1 cellular context compared by ENCODE assay signal in the genomic region with DNA sequence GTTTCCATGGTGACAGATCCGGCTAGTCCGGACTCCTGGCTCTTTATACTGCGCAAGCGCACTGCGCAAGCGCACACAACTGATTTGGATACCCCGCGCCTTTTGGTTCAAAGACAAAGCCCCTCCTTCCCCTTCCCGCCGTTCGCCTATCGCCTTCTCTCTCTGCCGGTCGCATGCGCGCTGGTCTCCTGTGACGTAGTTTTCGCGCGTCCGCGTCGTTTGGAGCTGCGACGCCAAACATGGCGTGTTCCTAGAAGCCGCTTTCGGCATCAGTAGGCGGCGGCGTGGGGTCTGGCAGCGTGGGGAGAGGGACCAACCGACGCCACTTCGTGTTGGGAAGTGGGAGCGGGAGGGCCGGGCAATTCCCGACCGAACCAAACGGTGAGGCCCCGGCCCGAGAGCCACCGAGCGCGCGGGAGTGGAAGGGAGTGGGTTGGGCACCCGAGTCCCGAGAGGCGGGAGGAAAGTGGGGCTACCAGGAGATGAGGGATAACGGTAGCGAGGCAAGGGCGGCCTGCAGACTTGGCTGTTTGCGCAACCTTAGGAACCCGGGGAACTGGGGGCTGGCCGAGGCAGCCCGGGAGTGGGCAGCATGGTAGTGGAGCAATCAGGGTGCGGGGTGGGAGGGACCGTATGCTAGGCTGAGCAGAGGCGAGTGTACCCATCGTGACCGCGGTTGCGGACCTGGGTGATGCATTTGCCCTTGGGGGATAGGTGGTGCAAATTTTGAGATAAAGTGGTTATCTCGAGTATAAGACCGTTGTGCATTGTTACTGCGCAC.
A peak's percentile ranks its signal among the peaks of the same experiment; 100 is the strongest.
TF ChIP-seq lines count a peak whose summit lies in the region.

A gene (plus strand): TSS at position 215 of the 781 bp plus-strand sequence. CDS start 24,517 bp downstream, outside the sequence.

TF ChIP-seq in K562, 482 proteins besides CTCF, POLR2A, EP300 and RAD21 (continued from another document and continues in another):
- TF ChIP-seq, protein P1, sequence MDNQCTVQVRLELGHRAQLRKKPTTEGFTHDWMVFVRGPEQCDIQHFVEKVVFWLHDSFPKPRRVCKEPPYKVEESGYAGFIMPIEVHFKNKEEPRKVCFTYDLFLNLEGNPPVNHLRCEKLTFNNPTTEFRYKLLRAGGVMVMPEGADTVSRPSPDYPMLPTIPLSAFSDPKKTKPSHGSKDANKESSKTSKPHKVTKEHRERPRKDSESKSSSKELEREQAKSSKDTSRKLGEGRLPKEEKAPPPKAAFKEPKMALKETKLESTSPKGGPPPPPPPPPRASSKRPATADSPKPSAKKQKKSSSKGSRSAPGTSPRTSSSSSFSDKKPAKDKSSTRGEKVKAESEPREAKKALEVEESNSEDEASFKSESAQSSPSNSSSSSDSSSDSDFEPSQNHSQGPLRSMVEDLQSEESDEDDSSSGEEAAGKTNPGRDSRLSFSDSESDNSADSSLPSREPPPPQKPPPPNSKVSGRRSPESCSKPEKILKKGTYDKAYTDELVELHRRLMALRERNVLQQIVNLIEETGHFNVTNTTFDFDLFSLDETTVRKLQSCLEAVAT (IDR thresholded peaks at IDR 0.05), result peak in 1 of 2 experiments; percentile 94; a peak in 2 of 4 replicates
- TF ChIP-seq ZZZ3 (IDR thresholded peaks at IDR 0.05) (no peak), CC2D1A (IDR thresholded peaks at IDR 0.05) (peak; percentile 96), BRD4 (IDR thresholded peaks at IDR 0.05) (no peak), SRSF3 (IDR thresholded peaks at IDR 0.05; ENCODE audit: insufficient read depth, low read length) (no peak), RB1 (IDR thresholded peaks at IDR 0.05; ENCODE audit: low read depth) (peak; percentile 81), LCOR (CRISPR knock-in tag; IDR thresholded peaks at IDR 0.05) (no peak), RBM15 (IDR thresholded peaks at IDR 0.05; ENCODE audit: insufficient read depth, low read length) (no peak), ZNF24 (IDR thresholded peaks at IDR 0.05) (no peak), ZNF75A (CRISPR knock-in tag; IDR thresholded peaks at IDR 0.05) (no peak)
- TF ChIP-seq, protein P2, sequence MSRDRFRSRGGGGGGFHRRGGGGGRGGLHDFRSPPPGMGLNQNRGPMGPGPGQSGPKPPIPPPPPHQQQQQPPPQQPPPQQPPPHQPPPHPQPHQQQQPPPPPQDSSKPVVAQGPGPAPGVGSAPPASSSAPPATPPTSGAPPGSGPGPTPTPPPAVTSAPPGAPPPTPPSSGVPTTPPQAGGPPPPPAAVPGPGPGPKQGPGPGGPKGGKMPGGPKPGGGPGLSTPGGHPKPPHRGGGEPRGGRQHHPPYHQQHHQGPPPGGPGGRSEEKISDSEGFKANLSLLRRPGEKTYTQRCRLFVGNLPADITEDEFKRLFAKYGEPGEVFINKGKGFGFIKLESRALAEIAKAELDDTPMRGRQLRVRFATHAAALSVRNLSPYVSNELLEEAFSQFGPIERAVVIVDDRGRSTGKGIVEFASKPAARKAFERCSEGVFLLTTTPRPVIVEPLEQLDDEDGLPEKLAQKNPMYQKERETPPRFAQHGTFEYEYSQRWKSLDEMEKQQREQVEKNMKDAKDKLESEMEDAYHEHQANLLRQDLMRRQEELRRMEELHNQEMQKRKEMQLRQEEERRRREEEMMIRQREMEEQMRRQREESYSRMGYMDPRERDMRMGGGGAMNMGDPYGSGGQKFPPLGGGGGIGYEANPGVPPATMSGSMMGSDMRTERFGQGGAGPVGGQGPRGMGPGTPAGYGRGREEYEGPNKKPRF (IDR thresholded peaks at IDR 0.05; ENCODE audit: low read depth, low read length), result no peak
- TF ChIP-seq, protein P3, sequence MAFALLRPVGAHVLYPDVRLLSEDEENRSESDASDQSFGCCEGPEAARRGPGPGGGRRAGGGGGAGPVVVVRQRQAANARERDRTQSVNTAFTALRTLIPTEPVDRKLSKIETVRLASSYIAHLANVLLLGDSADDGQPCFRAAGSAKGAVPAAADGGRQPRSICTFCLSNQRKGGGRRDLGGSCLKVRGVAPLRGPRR (CRISPR knock-in tag; IDR thresholded peaks at IDR 0.05), result no peak
- TF ChIP-seq, protein P4, sequence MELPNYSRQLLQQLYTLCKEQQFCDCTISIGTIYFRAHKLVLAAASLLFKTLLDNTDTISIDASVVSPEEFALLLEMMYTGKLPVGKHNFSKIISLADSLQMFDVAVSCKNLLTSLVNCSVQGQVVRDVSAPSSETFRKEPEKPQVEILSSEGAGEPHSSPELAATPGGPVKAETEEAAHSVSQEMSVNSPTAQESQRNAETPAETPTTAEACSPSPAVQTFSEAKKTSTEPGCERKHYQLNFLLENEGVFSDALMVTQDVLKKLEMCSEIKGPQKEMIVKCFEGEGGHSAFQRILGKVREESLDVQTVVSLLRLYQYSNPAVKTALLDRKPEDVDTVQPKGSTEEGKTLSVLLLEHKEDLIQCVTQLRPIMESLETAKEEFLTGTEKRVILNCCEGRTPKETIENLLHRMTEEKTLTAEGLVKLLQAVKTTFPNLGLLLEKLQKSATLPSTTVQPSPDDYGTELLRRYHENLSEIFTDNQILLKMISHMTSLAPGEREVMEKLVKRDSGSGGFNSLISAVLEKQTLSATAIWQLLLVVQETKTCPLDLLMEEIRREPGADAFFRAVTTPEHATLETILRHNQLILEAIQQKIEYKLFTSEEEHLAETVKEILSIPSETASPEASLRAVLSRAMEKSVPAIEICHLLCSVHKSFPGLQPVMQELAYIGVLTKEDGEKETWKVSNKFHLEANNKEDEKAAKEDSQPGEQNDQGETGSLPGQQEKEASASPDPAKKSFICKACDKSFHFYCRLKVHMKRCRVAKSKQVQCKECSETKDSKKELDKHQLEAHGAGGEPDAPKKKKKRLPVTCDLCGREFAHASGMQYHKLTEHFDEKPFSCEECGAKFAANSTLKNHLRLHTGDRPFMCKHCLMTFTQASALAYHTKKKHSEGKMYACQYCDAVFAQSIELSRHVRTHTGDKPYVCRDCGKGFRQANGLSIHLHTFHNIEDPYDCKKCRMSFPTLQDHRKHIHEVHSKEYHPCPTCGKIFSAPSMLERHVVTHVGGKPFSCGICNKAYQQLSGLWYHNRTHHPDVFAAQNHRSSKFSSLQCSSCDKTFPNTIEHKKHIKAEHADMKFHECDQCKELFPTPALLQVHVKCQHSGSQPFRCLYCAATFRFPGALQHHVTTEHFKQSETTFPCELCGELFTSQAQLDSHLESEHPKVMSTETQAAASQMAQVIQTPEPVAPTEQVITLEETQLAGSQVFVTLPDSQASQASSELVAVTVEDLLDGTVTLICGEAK (IDR thresholded peaks at IDR 0.05), result no peak
- TF ChIP-seq, protein P4 (CRISPR knock-in tag; IDR thresholded peaks at IDR 0.05), result no peak
- TF ChIP-seq, protein P5, sequence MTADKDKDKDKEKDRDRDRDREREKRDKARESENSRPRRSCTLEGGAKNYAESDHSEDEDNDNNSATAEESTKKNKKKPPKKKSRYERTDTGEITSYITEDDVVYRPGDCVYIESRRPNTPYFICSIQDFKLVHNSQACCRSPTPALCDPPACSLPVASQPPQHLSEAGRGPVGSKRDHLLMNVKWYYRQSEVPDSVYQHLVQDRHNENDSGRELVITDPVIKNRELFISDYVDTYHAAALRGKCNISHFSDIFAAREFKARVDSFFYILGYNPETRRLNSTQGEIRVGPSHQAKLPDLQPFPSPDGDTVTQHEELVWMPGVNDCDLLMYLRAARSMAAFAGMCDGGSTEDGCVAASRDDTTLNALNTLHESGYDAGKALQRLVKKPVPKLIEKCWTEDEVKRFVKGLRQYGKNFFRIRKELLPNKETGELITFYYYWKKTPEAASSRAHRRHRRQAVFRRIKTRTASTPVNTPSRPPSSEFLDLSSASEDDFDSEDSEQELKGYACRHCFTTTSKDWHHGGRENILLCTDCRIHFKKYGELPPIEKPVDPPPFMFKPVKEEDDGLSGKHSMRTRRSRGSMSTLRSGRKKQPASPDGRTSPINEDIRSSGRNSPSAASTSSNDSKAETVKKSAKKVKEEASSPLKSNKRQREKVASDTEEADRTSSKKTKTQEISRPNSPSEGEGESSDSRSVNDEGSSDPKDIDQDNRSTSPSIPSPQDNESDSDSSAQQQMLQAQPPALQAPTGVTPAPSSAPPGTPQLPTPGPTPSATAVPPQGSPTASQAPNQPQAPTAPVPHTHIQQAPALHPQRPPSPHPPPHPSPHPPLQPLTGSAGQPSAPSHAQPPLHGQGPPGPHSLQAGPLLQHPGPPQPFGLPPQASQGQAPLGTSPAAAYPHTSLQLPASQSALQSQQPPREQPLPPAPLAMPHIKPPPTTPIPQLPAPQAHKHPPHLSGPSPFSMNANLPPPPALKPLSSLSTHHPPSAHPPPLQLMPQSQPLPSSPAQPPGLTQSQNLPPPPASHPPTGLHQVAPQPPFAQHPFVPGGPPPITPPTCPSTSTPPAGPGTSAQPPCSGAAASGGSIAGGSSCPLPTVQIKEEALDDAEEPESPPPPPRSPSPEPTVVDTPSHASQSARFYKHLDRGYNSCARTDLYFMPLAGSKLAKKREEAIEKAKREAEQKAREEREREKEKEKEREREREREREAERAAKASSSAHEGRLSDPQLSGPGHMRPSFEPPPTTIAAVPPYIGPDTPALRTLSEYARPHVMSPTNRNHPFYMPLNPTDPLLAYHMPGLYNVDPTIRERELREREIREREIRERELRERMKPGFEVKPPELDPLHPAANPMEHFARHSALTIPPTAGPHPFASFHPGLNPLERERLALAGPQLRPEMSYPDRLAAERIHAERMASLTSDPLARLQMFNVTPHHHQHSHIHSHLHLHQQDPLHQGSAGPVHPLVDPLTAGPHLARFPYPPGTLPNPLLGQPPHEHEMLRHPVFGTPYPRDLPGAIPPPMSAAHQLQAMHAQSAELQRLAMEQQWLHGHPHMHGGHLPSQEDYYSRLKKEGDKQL (CRISPR knock-in tag; IDR thresholded peaks at IDR 0.05; ENCODE audit: borderline replicate concordance), result no peak
- TF ChIP-seq, protein P6, sequence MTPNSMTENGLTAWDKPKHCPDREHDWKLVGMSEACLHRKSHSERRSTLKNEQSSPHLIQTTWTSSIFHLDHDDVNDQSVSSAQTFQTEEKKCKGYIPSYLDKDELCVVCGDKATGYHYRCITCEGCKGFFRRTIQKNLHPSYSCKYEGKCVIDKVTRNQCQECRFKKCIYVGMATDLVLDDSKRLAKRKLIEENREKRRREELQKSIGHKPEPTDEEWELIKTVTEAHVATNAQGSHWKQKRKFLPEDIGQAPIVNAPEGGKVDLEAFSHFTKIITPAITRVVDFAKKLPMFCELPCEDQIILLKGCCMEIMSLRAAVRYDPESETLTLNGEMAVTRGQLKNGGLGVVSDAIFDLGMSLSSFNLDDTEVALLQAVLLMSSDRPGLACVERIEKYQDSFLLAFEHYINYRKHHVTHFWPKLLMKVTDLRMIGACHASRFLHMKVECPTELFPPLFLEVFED (CRISPR knock-in tag; conservative IDR thresholded peaks at IDR 0.05), result no peak
- TF ChIP-seq, protein P7, sequence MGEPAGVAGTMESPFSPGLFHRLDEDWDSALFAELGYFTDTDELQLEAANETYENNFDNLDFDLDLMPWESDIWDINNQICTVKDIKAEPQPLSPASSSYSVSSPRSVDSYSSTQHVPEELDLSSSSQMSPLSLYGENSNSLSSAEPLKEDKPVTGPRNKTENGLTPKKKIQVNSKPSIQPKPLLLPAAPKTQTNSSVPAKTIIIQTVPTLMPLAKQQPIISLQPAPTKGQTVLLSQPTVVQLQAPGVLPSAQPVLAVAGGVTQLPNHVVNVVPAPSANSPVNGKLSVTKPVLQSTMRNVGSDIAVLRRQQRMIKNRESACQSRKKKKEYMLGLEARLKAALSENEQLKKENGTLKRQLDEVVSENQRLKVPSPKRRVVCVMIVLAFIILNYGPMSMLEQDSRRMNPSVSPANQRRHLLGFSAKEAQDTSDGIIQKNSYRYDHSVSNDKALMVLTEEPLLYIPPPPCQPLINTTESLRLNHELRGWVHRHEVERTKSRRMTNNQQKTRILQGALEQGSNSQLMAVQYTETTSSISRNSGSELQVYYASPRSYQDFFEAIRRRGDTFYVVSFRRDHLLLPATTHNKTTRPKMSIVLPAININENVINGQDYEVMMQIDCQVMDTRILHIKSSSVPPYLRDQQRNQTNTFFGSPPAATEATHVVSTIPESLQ (CRISPR knock-in tag; IDR thresholded peaks at IDR 0.05), result peak; percentile 17; the same call in 1 of the 2 replicates
- TF ChIP-seq, protein P8, sequence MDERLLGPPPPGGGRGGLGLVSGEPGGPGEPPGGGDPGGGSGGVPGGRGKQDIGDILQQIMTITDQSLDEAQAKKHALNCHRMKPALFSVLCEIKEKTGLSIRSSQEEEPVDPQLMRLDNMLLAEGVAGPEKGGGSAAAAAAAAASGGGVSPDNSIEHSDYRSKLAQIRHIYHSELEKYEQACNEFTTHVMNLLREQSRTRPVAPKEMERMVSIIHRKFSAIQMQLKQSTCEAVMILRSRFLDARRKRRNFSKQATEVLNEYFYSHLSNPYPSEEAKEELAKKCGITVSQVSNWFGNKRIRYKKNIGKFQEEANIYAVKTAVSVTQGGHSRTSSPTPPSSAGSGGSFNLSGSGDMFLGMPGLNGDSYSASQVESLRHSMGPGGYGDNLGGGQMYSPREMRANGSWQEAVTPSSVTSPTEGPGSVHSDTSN (CRISPR knock-in tag; IDR thresholded peaks at IDR 0.05; ENCODE audit: low read depth), result no peak
- TF ChIP-seq, protein P8 (tag; conservative IDR thresholded peaks at IDR 0.05; ENCODE audit: low read depth), result no peak
